In the genomic region with DNA sequence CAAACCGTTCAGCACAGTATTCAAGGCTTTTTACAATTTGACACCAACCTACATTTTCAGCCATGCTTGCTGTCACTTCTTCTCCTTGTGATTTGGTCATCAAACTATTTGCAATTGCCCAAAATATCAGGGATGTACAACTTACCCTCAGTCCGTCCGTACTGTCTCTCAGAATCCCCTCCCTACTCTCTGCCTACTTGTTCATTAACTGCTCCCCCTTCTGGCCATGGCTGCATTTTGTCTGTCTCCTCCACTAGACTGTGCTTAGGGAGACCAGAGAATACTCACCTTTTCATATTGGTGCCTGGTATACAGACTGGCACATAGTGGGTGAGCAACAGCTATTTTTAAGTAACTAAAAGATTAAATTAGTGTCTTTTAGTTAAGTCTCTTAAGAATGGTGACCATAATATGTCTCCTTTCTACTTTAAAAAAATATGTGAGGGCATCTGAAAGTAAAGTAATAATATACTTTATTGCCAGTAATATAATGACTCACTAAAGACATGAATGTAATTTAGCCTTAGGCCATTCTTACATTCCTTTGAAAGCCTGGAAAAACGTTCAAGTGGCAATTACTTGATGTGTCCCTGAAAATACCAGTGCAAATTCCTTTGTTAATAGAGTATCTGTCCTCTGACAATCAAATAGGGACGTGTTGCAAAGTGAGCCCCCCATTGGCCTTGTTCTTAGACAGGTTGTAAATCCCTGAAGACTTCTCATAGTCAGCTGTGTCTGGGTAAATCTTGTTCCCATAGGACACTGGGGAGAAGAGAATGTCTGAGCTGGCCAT, we compare ENCODE assay signal across 8 cellular contexts. TPM values are rescaled to one million over a fixed set of nuclear protein-coding genes. Genes with fewer than 3 reads are reported as not detected.
A peak's percentile ranks its signal among the peaks of the same experiment; 100 is the strongest.
DNase-seq lines count a peak whose midpoint lies in the region; ATAC-seq and TF ChIP-seq lines count a peak whose summit lies in the region.

No MANE protein-coding gene starts in this region.

- no peak for ATAC-seq in CD8-positive, alpha-beta T cell
- peak; percentile 96 for ATAC-seq in GM18868 (IDR thresholded peaks at IDR 0.05; ENCODE audit: unreplicated experiment)
- peak; percentile 88 for ATAC-seq in SK-N-SH treated with all-trans-retinoic acid at 6 μM for 48 hours
- ATAC-seq in natural killer cell treated with Interleukin-12 subunit alpha and Interleukin-12 subunit beta and Interleukin-15 and Interleukin-18, amount 100 ng/mL, for 72 hours: no peak

- H3K27me3 Mint-ChIP-seq in CD8-positive, alpha-beta T cell (ENCODE audit: low read depth): peaks cover 14% of the 10 kb centered on the region
- peaks cover 13 to 18% of the 10 kb centered on the region in 2 donors for H3K27me3 Mint-ChIP-seq in natural killer cell treated with Interleukin-12 subunit alpha and Interleukin-12 subunit beta and Interleukin-15 and Interleukin-18, amount 100 ng/mL, for 72 hours

- H3K4me1 Mint-ChIP-seq in CD8-positive, alpha-beta T cell (ENCODE audit: low read depth): no peaks in the 10 kb centered on the region
- no peaks in the 10 kb centered on the region for H3K4me1 Mint-ChIP-seq in natural killer cell treated with Interleukin-12 subunit alpha and Interleukin-12 subunit beta and Interleukin-15 and Interleukin-18, amount 100 ng/mL, for 72 hours (ENCODE audit: low read depth in 2 of 2)

- H3K4me3 ChIP-seq in CD8-positive, alpha-beta T cell (ENCODE audit: low read depth, low read length): no peak overlapping the region
- H3K4me3 ChIP-seq in mucosa of rectum (ENCODE audit: low read length in 2 of 2): peak overlapping the region in 1 of 2 donors; percentile 9

- H3K9me3 ChIP-seq in CD8-positive, alpha-beta T cell (ENCODE audit: low read length): no peaks in the 10 kb centered on the region
- no peaks in the 10 kb centered on the region for H3K9me3 ChIP-seq in mucosa of rectum (ENCODE audit: control insufficient read depth in 2 of 2, low read length in 2 of 2)

- H3K9ac ChIP-seq in mucosa of rectum (ENCODE audit: low read depth in 1 of 2, low read length in 2 of 2): no peak overlapping the region

- peak in 3 of 7 experiments; percentile 11 to 25 (median 20) for DNase-seq in CD8-positive, alpha-beta T cell
- DNase-seq in HPDE6-E6E7 (ENCODE audit: extremely low spot score): peak; percentile 5
- peak; percentile 4 for DNase-seq in effector CD4-positive, alpha-beta T cell
- DNase-seq in effector CD8-positive, alpha-beta T cell (lab: John Stamatoyannopoulos, UW): no peak
- DNase-seq in natural killer cell treated with Interleukin-12 subunit alpha and Interleukin-12 subunit beta and Interleukin-15 and Interleukin-18, amount 100 ng/mL, for 72 hours (ENCODE audit: low spot score): no peak

- H3K4me1 ChIP-seq in CD8-positive, alpha-beta T cell (ENCODE audit: insufficient read depth, low read length): no peaks in the 10 kb centered on the region
- H3K4me1 ChIP-seq in mucosa of rectum (ENCODE audit: control insufficient read depth in 2 of 2, insufficient read depth in 2 of 2, low read length in 2 of 2): peaks cover 26 to 27% of the 10 kb centered on the region in 2 donors

- CTCF ChIA-PET in CD8-positive, alpha-beta T cell (lab: Charles Lee): no interaction called here

- TF ChIP-seq CTCF in CD8-positive, alpha-beta T cell (IDR thresholded peaks at IDR 0.05): peak; percentile 28

- no peaks in the 10 kb centered on the region for H3K27me3 ChIP-seq in CD8-positive, alpha-beta T cell (ENCODE audit: insufficient read depth, low read length)
- H3K27me3 ChIP-seq in mucosa of rectum (ENCODE audit: control insufficient read depth in 2 of 2, insufficient read depth in 2 of 2, low read length in 2 of 2): no peaks in the 10 kb centered on the region

- intact Hi-C loops in CD8-positive, alpha-beta T cell (cut with DNase I, micrococcal nuclease): loop anchor here in 1 of 2 experiments (10.0 kb wide), 1 partner anchor 722 kb away; no protein-coding TSS in a partner anchor

- no peak overlapping the region for H3K4me3 Mint-ChIP-seq in CD8-positive, alpha-beta T cell
- no peak overlapping the region for H3K4me3 Mint-ChIP-seq in natural killer cell treated with Interleukin-12 subunit alpha and Interleukin-12 subunit beta and Interleukin-15 and Interleukin-18, amount 100 ng/mL, for 72 hours

- H3K36me3 Mint-ChIP-seq in CD8-positive, alpha-beta T cell: no peaks in the 10 kb centered on the region
- no peaks in the 10 kb centered on the region for H3K36me3 Mint-ChIP-seq in natural killer cell treated with Interleukin-12 subunit alpha and Interleukin-12 subunit beta and Interleukin-15 and Interleukin-18, amount 100 ng/mL, for 72 hours

- H3K27ac Mint-ChIP-seq in CD8-positive, alpha-beta T cell: no peak overlapping the region
- no peak overlapping the region for H3K27ac Mint-ChIP-seq in natural killer cell treated with Interleukin-12 subunit alpha and Interleukin-12 subunit beta and Interleukin-15 and Interleukin-18, amount 100 ng/mL, for 72 hours

- no peaks in the 10 kb centered on the region for H3K9me3 Mint-ChIP-seq in CD8-positive, alpha-beta T cell
- no peaks in the 10 kb centered on the region for H3K9me3 Mint-ChIP-seq in natural killer cell treated with Interleukin-12 subunit alpha and Interleukin-12 subunit beta and Interleukin-15 and Interleukin-18, amount 100 ng/mL, for 72 hours

- no peak overlapping the region for H3K27ac ChIP-seq in CD8-positive, alpha-beta T cell (ENCODE audit: low read depth, low read length)
- H3K27ac ChIP-seq in mucosa of rectum (ENCODE audit: low read depth in 2 of 2, low read length in 2 of 2): peak overlapping the region; percentile 45 to 60

- POLR2A ChIA-PET in CD8-positive, alpha-beta T cell (lab: Charles Lee): no interaction called here

- no peaks in the 10 kb centered on the region for H3K36me3 ChIP-seq in CD8-positive, alpha-beta T cell (ENCODE audit: insufficient read depth, low read length)
- no peaks in the 10 kb centered on the region for H3K36me3 ChIP-seq in mucosa of rectum (ENCODE audit: control insufficient read depth in 2 of 2, insufficient read depth in 2 of 2, low read length in 2 of 2)

TF ChIP-seq in SK-N-SH treated with all-trans-retinoic acid at 6 μM for 48 hours, 23 proteins besides CTCF, POLR2A, EP300 and RAD21 (continues in another document):
- TF ChIP-seq TCF4 (CRISPR knock-in tag; IDR thresholded peaks at IDR 0.05; ENCODE audit: borderline replicate concordance) (no peak), ARNTL (CRISPR knock-in tag; IDR thresholded peaks at IDR 0.05; ENCODE audit: borderline replicate concordance, low read depth) (no peak), OSR1 (CRISPR knock-in tag; IDR thresholded peaks at IDR 0.05) (no peak), TSHZ2 (CRISPR knock-in tag; IDR thresholded peaks at IDR 0.05) (no peak), ZC3H10 (CRISPR knock-in tag; IDR thresholded peaks at IDR 0.05) (no peak), TOX (CRISPR knock-in tag; IDR thresholded peaks at IDR 0.05; ENCODE audit: borderline replicate concordance) (no peak), ZNF8 (CRISPR knock-in tag; IDR thresholded peaks at IDR 0.05) (no peak), PPARA (CRISPR knock-in tag; IDR thresholded peaks at IDR 0.05; ENCODE audit: borderline replicate concordance) (no peak), ZFP30 (CRISPR knock-in tag; IDR thresholded peaks at IDR 0.05) (no peak), ZNF70 (CRISPR knock-in tag; IDR thresholded peaks at IDR 0.05) (no peak)
- TF ChIP-seq, protein P1, sequence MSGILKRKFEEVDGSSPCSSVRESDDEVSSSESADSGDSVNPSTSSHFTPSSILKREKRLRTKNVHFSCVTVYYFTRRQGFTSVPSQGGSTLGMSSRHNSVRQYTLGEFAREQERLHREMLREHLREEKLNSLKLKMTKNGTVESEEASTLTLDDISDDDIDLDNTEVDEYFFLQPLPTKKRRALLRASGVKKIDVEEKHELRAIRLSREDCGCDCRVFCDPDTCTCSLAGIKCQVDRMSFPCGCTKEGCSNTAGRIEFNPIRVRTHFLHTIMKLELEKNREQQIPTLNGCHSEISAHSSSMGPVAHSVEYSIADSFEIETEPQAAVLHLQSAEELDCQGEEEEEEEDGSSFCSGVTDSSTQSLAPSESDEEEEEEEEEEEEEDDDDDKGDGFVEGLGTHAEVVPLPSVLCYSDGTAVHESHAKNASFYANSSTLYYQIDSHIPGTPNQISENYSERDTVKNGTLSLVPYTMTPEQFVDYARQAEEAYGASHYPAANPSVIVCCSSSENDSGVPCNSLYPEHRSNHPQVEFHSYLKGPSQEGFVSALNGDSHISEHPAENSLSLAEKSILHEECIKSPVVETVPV (CRISPR knock-in tag; IDR thresholded peaks at IDR 0.05): no peak

RNA-seq across cellular contexts. Expression of gene PRLR, which starts 27.8 kb away (rescaled TPM):
- not detected for total RNA-seq in CD8-positive, alpha-beta T cell
- total RNA-seq in natural killer cell treated with Interleukin-12 subunit alpha and Interleukin-12 subunit beta and Interleukin-15 and Interleukin-18, amount 100 ng/mL, for 72 hours: not detected

Comparison
In these comparisons a context has a peak if more than half of its experiments do, and no peak if none do; other contexts are left out.
1. ATAC-seq: peak in GM18868 (single experiment) and SK-N-SH treated with all-trans-retinoic acid at 6 μM for 48 hours (single experiment); none in CD8-positive, alpha-beta T cell (single experiment) and natural killer cell treated with Interleukin-12 subunit alpha and Interleukin-12 subunit beta and Interleukin-15 and Interleukin-18, amount 100 ng/mL, for 72 hours (0 of 2).
2. DNase-seq: peak in HPDE6-E6E7 (single experiment) and effector CD4-positive, alpha-beta T cell (single experiment); none in effector CD8-positive, alpha-beta T cell (single experiment) and natural killer cell treated with Interleukin-12 subunit alpha and Interleukin-12 subunit beta and Interleukin-15 and Interleukin-18, amount 100 ng/mL, for 72 hours (single experiment).